2 cellular contexts compared by ENCODE assay signal in the genomic region with DNA sequence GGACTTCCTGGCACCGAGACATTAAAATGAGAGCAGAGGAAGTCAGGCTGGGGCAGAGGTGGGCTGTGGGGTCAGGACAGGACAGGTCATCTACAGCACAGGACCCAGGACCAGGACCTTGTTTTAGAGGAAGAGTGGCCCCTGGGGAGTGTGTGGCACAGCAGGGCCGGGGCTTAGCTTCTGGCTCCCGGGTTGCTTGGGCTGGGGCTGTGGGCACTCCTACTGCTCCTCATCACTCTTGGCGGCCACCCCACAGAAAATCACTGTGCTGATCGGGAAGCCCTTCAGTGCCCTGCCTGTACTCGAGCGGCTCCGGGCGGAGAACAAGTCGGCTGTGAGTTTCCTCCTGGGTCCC.
TF ChIP-seq lines count a peak whose summit lies in the region.

No MANE protein-coding gene starts in this region.

TF ChIP-seq in SK-N-SH treated with all-trans-retinoic acid at 6 μM for 48 hours, 23 proteins besides CTCF, POLR2A, EP300 and RAD21:
- no peak for TF ChIP-seq CREB5 (CRISPR knock-in tag; IDR thresholded peaks at IDR 0.05; ENCODE audit: low read depth)
- TF ChIP-seq GLIS3 (CRISPR knock-in tag; IDR thresholded peaks at IDR 0.05), result no peak
- TF ChIP-seq RARB (CRISPR knock-in tag; IDR thresholded peaks at IDR 0.05), result no peak
- TF ChIP-seq ZNF70 (CRISPR knock-in tag; IDR thresholded peaks at IDR 0.05), result no peak

TF ChIP-seq in SK-N-SH, 30 proteins besides CTCF, POLR2A, EP300 and RAD21:
- TF ChIP-seq FOSL2 (IDR thresholded peaks at IDR 0.05; ENCODE audit: borderline replicate concordance, low read depth), result no peak
